1 cellular context compared by ENCODE assay signal in the genomic region with DNA sequence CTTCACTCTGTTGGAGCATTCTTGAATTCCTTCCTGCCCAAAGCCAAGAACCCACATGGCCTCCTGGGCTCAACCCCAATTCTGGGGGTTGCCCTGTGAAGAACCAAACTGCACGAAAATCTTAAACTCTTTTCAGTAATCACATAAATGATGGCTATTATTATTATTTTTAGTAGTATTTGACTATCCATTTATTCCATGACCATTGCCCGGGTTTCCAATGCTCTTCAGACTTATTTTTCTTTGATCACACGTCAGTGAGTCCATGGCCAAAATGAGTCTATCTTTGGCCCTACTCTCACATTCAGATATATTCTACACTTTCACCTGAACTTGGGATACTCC.
TF ChIP-seq lines count a peak whose summit lies in the region.

No MANE protein-coding gene starts in this region.

TF ChIP-seq in K562, 482 proteins besides CTCF, POLR2A, EP300 and RAD21 (continued from another document):
- TF ChIP-seq, protein P1, sequence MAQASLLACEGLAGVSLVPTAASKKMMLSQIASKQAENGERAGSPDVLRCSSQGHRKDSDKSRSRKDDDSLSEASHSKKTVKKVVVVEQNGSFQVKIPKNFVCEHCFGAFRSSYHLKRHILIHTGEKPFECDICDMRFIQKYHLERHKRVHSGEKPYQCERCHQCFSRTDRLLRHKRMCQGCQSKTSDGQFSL (CRISPR knock-in tag; IDR thresholded peaks at IDR 0.05), result no peak
- TF ChIP-seq, protein P1 (tag; IDR thresholded peaks at IDR 0.05), result 0 out of 4 replicates have a peak, but pooled peaks of 1 of the 2 experiments have one; percentile 16
- TF ChIP-seq RFX5 (IDR thresholded peaks at IDR 0.05; ENCODE audit: low read depth, low read length) (no peak), TEAD4 (IDR thresholded peaks at IDR 0.05; ENCODE audit: low read length) (no peak), TEAD4 (CRISPR knock-in tag; IDR thresholded peaks at IDR 0.05; ENCODE audit: borderline replicate concordance) (no peak), RBFOX2 (IDR thresholded peaks at IDR 0.05; ENCODE audit: low read depth, low read length) (peak; percentile 17; the same call in 1 of the 2 replicates), ZNF668 (CRISPR knock-in tag; IDR thresholded peaks at IDR 0.05) (0 out of 2 replicates have a peak, but pooled peaks have one; percentile 18), POLR2H (tag; IDR thresholded peaks at IDR 0.05; ENCODE audit: low read depth) (peak; percentile 84), FOXA1 (IDR thresholded peaks at IDR 0.05; ENCODE audit: borderline replicate concordance) (no peak), RCOR1 (IDR thresholded peaks at IDR 0.05; ENCODE audit: borderline replicate concordance in 1 of 2, low read depth in 2 of 2, low read length in 2 of 2) (no peak), ZNF311 (CRISPR knock-in tag; IDR thresholded peaks at IDR 0.05) (peak; percentile 53; the same call in 1 of the 2 replicates), PTTG1 (tag; IDR thresholded peaks at IDR 0.05; ENCODE audit: low read depth) (peak; percentile 52; the same call in 1 of the 2 replicates), KAT7 (CRISPR knock-in tag; IDR thresholded peaks at IDR 0.05; ENCODE audit: borderline replicate concordance) (no peak), ESRRB (CRISPR knock-in tag; IDR thresholded peaks at IDR 0.05; ENCODE audit: borderline replicate concordance) (no peak), FOSL1 (tag; conservative IDR thresholded peaks at IDR 0.05) (0 out of 2 replicates have a peak, but pooled peaks have one; percentile 18), ZNF316 (IDR thresholded peaks at IDR 0.05) (no peak)
- TF ChIP-seq, protein P2, sequence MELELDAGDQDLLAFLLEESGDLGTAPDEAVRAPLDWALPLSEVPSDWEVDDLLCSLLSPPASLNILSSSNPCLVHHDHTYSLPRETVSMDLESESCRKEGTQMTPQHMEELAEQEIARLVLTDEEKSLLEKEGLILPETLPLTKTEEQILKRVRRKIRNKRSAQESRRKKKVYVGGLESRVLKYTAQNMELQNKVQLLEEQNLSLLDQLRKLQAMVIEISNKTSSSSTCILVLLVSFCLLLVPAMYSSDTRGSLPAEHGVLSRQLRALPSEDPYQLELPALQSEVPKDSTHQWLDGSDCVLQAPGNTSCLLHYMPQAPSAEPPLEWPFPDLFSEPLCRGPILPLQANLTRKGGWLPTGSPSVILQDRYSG (tag; conservative IDR thresholded peaks at IDR 0.05; ENCODE audit: low read depth), result 0 out of 2 replicates have a peak, but pooled peaks have one; percentile 69
- TF ChIP-seq, protein P3, sequence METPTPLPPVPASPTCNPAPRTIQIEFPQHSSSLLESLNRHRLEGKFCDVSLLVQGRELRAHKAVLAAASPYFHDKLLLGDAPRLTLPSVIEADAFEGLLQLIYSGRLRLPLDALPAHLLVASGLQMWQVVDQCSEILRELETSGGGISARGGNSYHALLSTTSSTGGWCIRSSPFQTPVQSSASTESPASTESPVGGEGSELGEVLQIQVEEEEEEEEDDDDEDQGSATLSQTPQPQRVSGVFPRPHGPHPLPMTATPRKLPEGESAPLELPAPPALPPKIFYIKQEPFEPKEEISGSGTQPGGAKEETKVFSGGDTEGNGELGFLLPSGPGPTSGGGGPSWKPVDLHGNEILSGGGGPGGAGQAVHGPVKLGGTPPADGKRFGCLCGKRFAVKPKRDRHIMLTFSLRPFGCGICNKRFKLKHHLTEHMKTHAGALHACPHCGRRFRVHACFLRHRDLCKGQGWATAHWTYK (CRISPR knock-in tag; IDR thresholded peaks at IDR 0.05), result peak; percentile 36; the same call in 1 of the 2 replicates
- TF ChIP-seq, protein P4, sequence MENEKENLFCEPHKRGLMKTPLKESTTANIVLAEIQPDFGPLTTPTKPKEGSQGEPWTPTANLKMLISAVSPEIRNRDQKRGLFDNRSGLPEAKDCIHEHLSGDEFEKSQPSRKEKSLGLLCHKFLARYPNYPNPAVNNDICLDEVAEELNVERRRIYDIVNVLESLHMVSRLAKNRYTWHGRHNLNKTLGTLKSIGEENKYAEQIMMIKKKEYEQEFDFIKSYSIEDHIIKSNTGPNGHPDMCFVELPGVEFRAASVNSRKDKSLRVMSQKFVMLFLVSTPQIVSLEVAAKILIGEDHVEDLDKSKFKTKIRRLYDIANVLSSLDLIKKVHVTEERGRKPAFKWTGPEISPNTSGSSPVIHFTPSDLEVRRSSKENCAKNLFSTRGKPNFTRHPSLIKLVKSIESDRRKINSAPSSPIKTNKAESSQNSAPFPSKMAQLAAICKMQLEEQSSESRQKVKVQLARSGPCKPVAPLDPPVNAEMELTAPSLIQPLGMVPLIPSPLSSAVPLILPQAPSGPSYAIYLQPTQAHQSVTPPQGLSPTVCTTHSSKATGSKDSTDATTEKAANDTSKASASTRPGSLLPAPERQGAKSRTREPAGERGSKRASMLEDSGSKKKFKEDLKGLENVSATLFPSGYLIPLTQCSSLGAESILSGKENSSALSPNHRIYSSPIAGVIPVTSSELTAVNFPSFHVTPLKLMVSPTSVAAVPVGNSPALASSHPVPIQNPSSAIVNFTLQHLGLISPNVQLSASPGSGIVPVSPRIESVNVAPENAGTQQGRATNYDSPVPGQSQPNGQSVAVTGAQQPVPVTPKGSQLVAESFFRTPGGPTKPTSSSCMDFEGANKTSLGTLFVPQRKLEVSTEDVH (IDR thresholded peaks at IDR 0.05; ENCODE audit: low read depth, partially characterized antibody), result no peak
- TF ChIP-seq, protein P5, sequence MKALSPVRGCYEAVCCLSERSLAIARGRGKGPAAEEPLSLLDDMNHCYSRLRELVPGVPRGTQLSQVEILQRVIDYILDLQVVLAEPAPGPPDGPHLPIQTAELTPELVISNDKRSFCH (CRISPR knock-in tag; IDR thresholded peaks at IDR 0.05), result no peak
- TF ChIP-seq, protein P5 (tag; IDR thresholded peaks at IDR 0.05), result 0 out of 2 replicates have a peak, but pooled peaks have one; percentile 11
TF ChIP-seq in K562: peak in this region for 16.
